In the genomic region with DNA sequence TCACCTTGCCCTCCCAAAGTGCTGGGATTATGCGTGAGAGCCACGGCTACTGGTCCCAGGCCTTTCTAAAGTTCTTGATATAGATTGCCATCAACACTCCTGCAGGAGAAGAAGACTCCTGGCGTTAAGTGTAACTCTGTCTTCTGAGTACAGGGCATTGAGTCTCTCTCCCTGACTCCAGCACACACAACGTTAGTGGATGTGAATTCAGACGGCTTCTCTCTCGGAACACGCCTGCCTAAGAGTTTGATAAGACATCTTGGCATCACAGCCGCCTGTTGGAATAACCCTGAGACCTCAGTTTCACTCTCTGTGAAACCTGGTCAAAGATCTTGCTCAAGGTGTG, we compare ENCODE assay signal across 26 cellular contexts.
"Had no signal": no experiment of that assay in that cellular context is flagged by ENCODE, and none has a peak within 500 bp of the region (broad histone marks: within the 10 kb centered on the region; RNA-seq: fewer than 3 reads in every experiment).

No MANE protein-coding gene starts in this region.

- H3K4me1 ChIP-seq: SJSA1 had no signal

- H3K4me3 Mint-ChIP-seq: activated CD4-positive, alpha-beta T cell treated with anti-CD3 and anti-CD28 coated beads, Interleukin-2, amount 10 ng/mL, durations not matched to agents 24 days and 14 days; activated CD8-positive, alpha-beta T cell treated with anti-CD3 and anti-CD28 coated beads, Interleukin-2, amount 10 ng/mL, durations not matched to agents 7 days and 5 days; activated naive CD4-positive, alpha-beta T cell treated with anti-CD3 and anti-CD28 coated beads, Interleukin-2, amount 10 ng/mL, durations not matched to agents 7 days and 5 days; activated naive CD8-positive, alpha-beta T cell; activated naive CD8-positive, alpha-beta T cell treated with anti-CD3 and anti-CD28 coated beads, Interleukin-2, amount 50 U/mL, for 24 hours; brain; T-helper 1 cell treated with Interleukin-12 subunit alpha and Interleukin-12 subunit beta and Interleukin-4 antibody, amounts not matched to agents 30 μg/mL and 1 μg/mL, for 36 hours; T-helper 2 cell treated with Interferon-gamma antibody and Interleukin-4, amounts not matched to agents 5 μg/mL and 100 μg/mL, for 36 hours had no signal

- H3K36me3 Mint-ChIP-seq: activated naive CD4-positive, alpha-beta T cell treated with anti-CD3 and anti-CD28 coated beads, Interleukin-2, amount 10 ng/mL, durations not matched to agents 7 days and 5 days; activated naive CD8-positive, alpha-beta T cell; brain had no signal

- H3K27ac Mint-ChIP-seq: activated CD4-positive, alpha-beta T cell treated with anti-CD3 and anti-CD28 coated beads, Interleukin-2, amount 10 ng/mL, durations not matched to agents 24 days and 14 days; activated CD8-positive, alpha-beta T cell treated with anti-CD3 and anti-CD28 coated beads, Interleukin-2, amount 10 ng/mL, durations not matched to agents 7 days and 5 days; activated naive CD4-positive, alpha-beta T cell treated with anti-CD3 and anti-CD28 coated beads, Interleukin-2, amount 10 ng/mL, durations not matched to agents 7 days and 5 days; activated naive CD8-positive, alpha-beta T cell; activated naive CD8-positive, alpha-beta T cell treated with anti-CD3 and anti-CD28 coated beads, Interleukin-2, amount 50 U/mL, for 24 hours; brain; T-helper 1 cell treated with Interleukin-12 subunit alpha and Interleukin-12 subunit beta and Interleukin-4 antibody, amounts not matched to agents 30 μg/mL and 1 μg/mL, for 36 hours; T-helper 2 cell treated with Interferon-gamma antibody and Interleukin-4, amounts not matched to agents 5 μg/mL and 100 μg/mL, for 36 hours had no signal

- DNase-seq: activated CD4-positive, alpha-beta T cell treated with anti-CD3 and anti-CD28 coated beads, Interleukin-2, amount 10 ng/mL, durations not matched to agents 24 days and 14 days; activated CD4-positive, alpha-beta T cell treated with anti-CD3 and anti-CD28 coated beads, Interleukin-2, amount 50 U/mL, for 4 hours; activated CD8-positive, alpha-beta memory T cell treated with anti-CD3 and anti-CD28 coated beads, Interleukin-2, amount 50 U/mL, for 4 hours; activated CD8-positive, alpha-beta T cell treated with anti-CD3 and anti-CD28 coated beads, Interleukin-2, amount 10 ng/mL, durations not matched to agents 7 days and 5 days; activated effector memory CD4-positive, alpha-beta T cell treated with Interleukin-2 at 50 U/mL for 16 hours; activated naive CD4-positive, alpha-beta T cell treated with anti-CD3 and anti-CD28 coated beads, Interleukin-2, amount 10 ng/mL, durations not matched to agents 7 days and 5 days; activated naive CD8-positive, alpha-beta T cell treated with anti-CD3 and anti-CD28 coated beads, Interleukin-2, amount 50 U/mL, for 24 hours; activated T-cell treated with anti-CD3 and anti-CD28 coated beads, Interleukin-2, amount 50 U/mL, for 48 hours; anterior cingulate cortex; caudate nucleus; Karpas-422; KBM-7; NCI-H1092; NCI-H1436 treated with DMSO at 0.1 percent for 48 hours; NCI-H1694 treated with DMSO at 0.1 percent for 48 hours; NCI-H2029; NCI-H345; NCI-H524 treated with DMSO at 0.1 percent for 48 hours; PC-9; SHP77; SK-N-SH had no signal

- H3K4me3 ChIP-seq: PC-9, SJSA1 had no signal

- H3K27ac ChIP-seq: PC-9, SJSA1 had no signal

- H3K9me2 ChIP-seq: SK-N-SH had no signal

- H3K4me2 ChIP-seq: PC-9, SK-N-SH had no signal

- H3K9me3 ChIP-seq: SJSA1, SK-N-SH had no signal

- H3K4me1 Mint-ChIP-seq: activated CD4-positive, alpha-beta T cell treated with anti-CD3 and anti-CD28 coated beads, Interleukin-2, amount 10 ng/mL, durations not matched to agents 24 days and 14 days; activated naive CD4-positive, alpha-beta T cell treated with anti-CD3 and anti-CD28 coated beads, Interleukin-2, amount 10 ng/mL, durations not matched to agents 7 days and 5 days; activated naive CD8-positive, alpha-beta T cell treated with anti-CD3 and anti-CD28 coated beads, Interleukin-2, amount 50 U/mL, for 24 hours; brain had no signal

- H3K36me3 ChIP-seq: SJSA1 had no signal

- H3K9me3 Mint-ChIP-seq: activated CD4-positive, alpha-beta T cell treated with anti-CD3 and anti-CD28 coated beads, Interleukin-2, amount 10 ng/mL, durations not matched to agents 24 days and 14 days; activated naive CD4-positive, alpha-beta T cell treated with anti-CD3 and anti-CD28 coated beads, Interleukin-2, amount 10 ng/mL, durations not matched to agents 7 days and 5 days; activated naive CD8-positive, alpha-beta T cell treated with anti-CD3 and anti-CD28 coated beads, Interleukin-2, amount 50 U/mL, for 24 hours; T-helper 1 cell treated with Interleukin-12 subunit alpha and Interleukin-12 subunit beta and Interleukin-4 antibody, amounts not matched to agents 30 μg/mL and 1 μg/mL, for 36 hours; T-helper 2 cell treated with Interferon-gamma antibody and Interleukin-4, amounts not matched to agents 5 μg/mL and 100 μg/mL, for 36 hours had no signal

- H2AFZ ChIP-seq: PC-9 had no signal

- ATAC-seq: activated CD8-positive, alpha-beta T cell treated with anti-CD3 and anti-CD28 coated beads, Interleukin-2, amount 10 ng/mL, durations not matched to agents 7 days and 5 days; activated naive CD8-positive, alpha-beta T cell treated with anti-CD3 and anti-CD28 coated beads, Interleukin-2, amount 50 U/mL, for 24 hours had no signal
